In genomic region chr2:168495524-168495923, GRCh38 we compare ENCODE assay signal across 10 cellular contexts. TPM values are rescaled to one million over a fixed set of nuclear protein-coding genes. Genes with fewer than 3 reads are reported as not detected.
DNase-seq lines count a peak whose midpoint lies in the region; ATAC-seq and TF ChIP-seq lines count a peak whose summit lies in the region.
"Had no signal": no experiment of that assay in that cellular context is flagged by ENCODE, and none has a peak within 500 bp of the region (broad histone marks: within the 10 kb centered on the region; RNA-seq: fewer than 3 reads in every experiment).

No MANE protein-coding gene starts in this region.

- peaks cover 54% of the 10 kb centered on the region for H3K4me1 Mint-ChIP-seq in T-helper 2 cell treated with Interferon-gamma antibody and Interleukin-4, amounts not matched to agents 5 μg/mL and 100 μg/mL, for 36 hours (ENCODE audit: low read depth)
- H3K4me1 Mint-ChIP-seq in neural progenitor cell = peaks cover 5% of the 10 kb centered on the region

- H3K9ac ChIP-seq in neural progenitor cell = no peak overlapping the region

- no peak overlapping the region for H3K4me3 ChIP-seq in neural progenitor cell
- H3K4me3 ChIP-seq: SJSA1 had no signal

- DNase-seq in T-helper 2 cell treated with Interferon-gamma antibody and Interleukin-4, amounts not matched to agents 5 μg/mL and 100 μg/mL, for 36 hours (ENCODE audit: low spot score) = peak; percentile 49
- no peak for DNase-seq in central memory CD4-positive, alpha-beta T cell
- no peak for DNase-seq in NCI-H128 (lab: John Stamatoyannopoulos, UW; ENCODE audit: unreplicated experiment)
- no peak for DNase-seq in neural progenitor cell (ENCODE audit: low spot score)
- no peak for DNase-seq in COLO668 (lab: John Stamatoyannopoulos, UW; ENCODE audit: unreplicated experiment)
- DNase-seq: NCI-H1930 had no signal

- peaks cover 35% of the 10 kb centered on the region for H3K36me3 Mint-ChIP-seq in T-helper 2 cell treated with Interferon-gamma antibody and Interleukin-4, amounts not matched to agents 5 μg/mL and 100 μg/mL, for 36 hours (ENCODE audit: low read depth)
- H3K36me3 Mint-ChIP-seq in neural progenitor cell = peaks cover 30% of the 10 kb centered on the region

- H3K79me2 ChIP-seq in neural progenitor cell (ENCODE audit: low read depth) = peaks cover 91% of the 10 kb centered on the region

- no peaks in the 10 kb centered on the region for H4K20me1 ChIP-seq in neural progenitor cell (ENCODE audit: low read depth)

- peak overlapping the region; percentile 47 for H3K27ac Mint-ChIP-seq in T-helper 2 cell treated with Interferon-gamma antibody and Interleukin-4, amounts not matched to agents 5 μg/mL and 100 μg/mL, for 36 hours
- no peak overlapping the region for H3K27ac Mint-ChIP-seq in neural progenitor cell

- H3K27me3 Mint-ChIP-seq in T-helper 2 cell treated with Interferon-gamma antibody and Interleukin-4, amounts not matched to agents 5 μg/mL and 100 μg/mL, for 36 hours (ENCODE audit: low read depth) = no peaks in the 10 kb centered on the region
- peaks cover 2% of the 10 kb centered on the region for H3K27me3 Mint-ChIP-seq in neural progenitor cell (ENCODE audit: insufficient read depth, low read depth)

- TF ChIP-seq CTCF in neural progenitor cell (IDR thresholded peaks at IDR 0.05) = no peak

- no peaks in the 10 kb centered on the region for H3K9me3 ChIP-seq in neural progenitor cell (ENCODE audit: low read depth)
- H3K9me3 ChIP-seq: SJSA1 had no signal

- H3K27ac ChIP-seq in neural progenitor cell = no peak overlapping the region
- H3K27ac ChIP-seq: SJSA1 had no signal

- H3K4me3 Mint-ChIP-seq in T-helper 2 cell treated with Interferon-gamma antibody and Interleukin-4, amounts not matched to agents 5 μg/mL and 100 μg/mL, for 36 hours = peak overlapping the region; percentile 13
- no peak overlapping the region for H3K4me3 Mint-ChIP-seq in neural progenitor cell

- no peaks in the 10 kb centered on the region for H3K36me3 ChIP-seq in neural progenitor cell
- H3K36me3 ChIP-seq: SJSA1 had no signal

- H3K4me1 ChIP-seq in neural progenitor cell = peaks cover 8% of the 10 kb centered on the region

- H3F3A ChIP-seq in neural progenitor cell (ENCODE audit: low read depth) = peaks cover 7% of the 10 kb centered on the region

- H3K27me3 ChIP-seq in neural progenitor cell = no peaks in the 10 kb centered on the region
- H3K27me3 ChIP-seq: SJSA1 had no signal

- ATAC-seq in GM18502 (IDR thresholded peaks at IDR 0.05; ENCODE audit: poor library complexity, unreplicated experiment) (peak; percentile 85), GM19397 (IDR thresholded peaks at IDR 0.05; ENCODE audit: unreplicated experiment) (peak; percentile 83), HG02970 (IDR thresholded peaks at IDR 0.05; ENCODE audit: low FRiP score, unreplicated experiment) (peak; percentile 78)

- H3K4me2 ChIP-seq in neural progenitor cell = no peak overlapping the region

- peaks cover 17% of the 10 kb centered on the region for H3K9me3 Mint-ChIP-seq in T-helper 2 cell treated with Interferon-gamma antibody and Interleukin-4, amounts not matched to agents 5 μg/mL and 100 μg/mL, for 36 hours
- peaks cover 13% of the 10 kb centered on the region for H3K9me3 Mint-ChIP-seq in neural progenitor cell

- no peak overlapping the region for H2AFZ ChIP-seq in neural progenitor cell (replicated peaks)

RNA-seq across cellular contexts. Expression of gene CERS6, which starts 39.5 kb away (rescaled TPM):
- 35.7 and 50.8 TPM in 2 replicates for total RNA-seq in neural progenitor cell (ENCODE audit: low replicate concordance)
